In genomic region chr10:112140110-112140755, GRCh38 we compare ENCODE assay signal across 8 cellular contexts. TPM values are rescaled to one million over a fixed set of nuclear protein-coding genes. Genes with fewer than 3 reads are reported as not detected.
DNase-seq lines count a peak whose midpoint lies in the region; ATAC-seq, FAIRE-seq and TF ChIP-seq lines count a peak whose summit lies in the region.

No MANE protein-coding gene starts in this region.

- DNase-seq in EH (ENCODE audit: low read depth), result peak; percentile 69
- peak; percentile 77 for DNase-seq in HT1080 (ENCODE audit: low read depth)
- peak; percentile 69 to 71 for DNase-seq in PC-9
- DNase-seq in activated T-cell treated with anti-CD3 and anti-CD28 coated beads, Interleukin-2, amount 50 U/mL, for 72 hours, result peak; percentile 77 to 83
- peak; percentile 42 for DNase-seq in fibroblast of the conjunctiva (ENCODE audit: low read depth)
- peak; percentile 34 to 82 (median 72) for DNase-seq in pancreas
- DNase-seq in type B pancreatic cell (ENCODE audit: extremely low spot score, unreplicated experiment), result peak; percentile 82

- intact Hi-C loops in PC-9 (cut with micrococcal nuclease; ENCODE audit: unreplicated experiment) (loop anchor here (10.0 kb wide), 1 partner anchor 295 kb away; no protein-coding TSS in a partner anchor), pancreas (cut with DNase I) (no loop called here)

- no peaks in the 10 kb centered on the region for H3K9me3 Mint-ChIP-seq in activated T-cell treated with anti-CD3 and anti-CD28 coated beads, Interleukin-2, amount 50 U/mL, for 72 hours
- no peaks in the 10 kb centered on the region for H3K9me3 Mint-ChIP-seq in type B pancreatic cell

- FAIRE-seq in pancreas (lab: Jason Lieb, UNC), result no peak

- no peaks in the 10 kb centered on the region for H3K9me3 ChIP-seq in PC-9 (ENCODE audit: insufficient read depth, low read depth)
- no peaks in the 10 kb centered on the region for H3K9me3 ChIP-seq in pancreas

- ATAC-seq in GM21528 (IDR thresholded peaks at IDR 0.05; ENCODE audit: low FRiP score, unreplicated experiment) (peak; percentile 99), pancreas (peak; percentile 67 to 90 (median 84))
- ATAC-seq in activated T-cell treated with anti-CD3 and anti-CD28 coated beads, Interleukin-2, amount 50 U/mL, for 72 hours (replicated peaks in 1 of 2), result peak; percentile 90 to 96

- no peaks in the 10 kb centered on the region for H3K4me1 ChIP-seq in PC-9 (replicated peaks; ENCODE audit: insufficient read depth)
- H3K4me1 ChIP-seq in pancreas, result no peaks in the 10 kb centered on the region

- no peak overlapping the region for H3K4me3 Mint-ChIP-seq in activated T-cell treated with anti-CD3 and anti-CD28 coated beads, Interleukin-2, amount 50 U/mL, for 72 hours
- H3K4me3 Mint-ChIP-seq in type B pancreatic cell, result no peak overlapping the region

- CTCF ChIA-PET in PC-9 (lab: Charles Lee), result interaction anchor here (0.5 to 0.9 kb wide), 2 partner anchors 295 to 978 kb away, joined by 3 to 4 read pairs; no protein-coding TSS in a partner anchor

- no peaks in the 10 kb centered on the region for H4K20me1 ChIP-seq in PC-9 (ENCODE audit: insufficient read depth)

- H3K36me3 ChIP-seq in PC-9 (ENCODE audit: low read depth) (no peaks in the 10 kb centered on the region), pancreas (no peaks in the 10 kb centered on the region)

- no peaks in the 10 kb centered on the region for H3K9me2 ChIP-seq in PC-9 (ENCODE audit: insufficient read depth)

- H3K27ac Mint-ChIP-seq in activated T-cell treated with anti-CD3 and anti-CD28 coated beads, Interleukin-2, amount 50 U/mL, for 72 hours, result no peak overlapping the region
- H3K27ac Mint-ChIP-seq in type B pancreatic cell, result no peak overlapping the region

- TF ChIP-seq CTCF in PC-9 (conservative IDR thresholded peaks at IDR 0.05) (peak; percentile 82), pancreas (IDR thresholded peaks at IDR 0.05) (peak; percentile 74 to 79 (median 76)), type B pancreatic cell (conservative IDR thresholded peaks at IDR 0.05) (peak; percentile 95)

- H3K4me3 ChIP-seq in PC-9 (no peak overlapping the region), pancreas (no peak overlapping the region)

- BruUV-seq in PC-9 (replicated peaks; lab: Mats Ljungman, UMichigan), result no TSS peak

- no peaks in the 10 kb centered on the region for H3K36me3 Mint-ChIP-seq in activated T-cell treated with anti-CD3 and anti-CD28 coated beads, Interleukin-2, amount 50 U/mL, for 72 hours (ENCODE audit: insufficient read depth in 2 of 2)
- H3K36me3 Mint-ChIP-seq in type B pancreatic cell, result no peaks in the 10 kb centered on the region

- H3K27ac ChIP-seq in PC-9 (no peak overlapping the region), pancreas (no peak overlapping the region)

- WGBS in pancreas, 2 donors, result 10 to 29% methylated on average over 10 of the region's 10 CpGs

- no peaks in the 10 kb centered on the region for H3K79me2 ChIP-seq in PC-9 (ENCODE audit: low read depth)

- H3K4me2 ChIP-seq in PC-9, result no peak overlapping the region

- H3F3A ChIP-seq in PC-9 (ENCODE audit: insufficient read depth, low read depth), result no peaks in the 10 kb centered on the region

- H3K27me3 Mint-ChIP-seq in activated T-cell treated with anti-CD3 and anti-CD28 coated beads, Interleukin-2, amount 50 U/mL, for 72 hours (ENCODE audit: low read depth), result no peaks in the 10 kb centered on the region
- peaks cover 24% of the 10 kb centered on the region for H3K27me3 Mint-ChIP-seq in type B pancreatic cell

- no peak overlapping the region for H2AFZ ChIP-seq in PC-9

- POLR2A ChIA-PET in PC-9 (lab: Charles Lee; ENCODE audit: unreplicated experiment), result no interaction called here

- H3K27me3 ChIP-seq in PC-9 (ENCODE audit: insufficient read depth, low read depth) (no peaks in the 10 kb centered on the region), pancreas (no peaks in the 10 kb centered on the region)

- no peaks in the 10 kb centered on the region for H3K4me1 Mint-ChIP-seq in activated T-cell treated with anti-CD3 and anti-CD28 coated beads, Interleukin-2, amount 50 U/mL, for 72 hours (ENCODE audit: low read depth)
- H3K4me1 Mint-ChIP-seq in type B pancreatic cell (ENCODE audit: unreplicated experiment), result peaks cover 15% of the 10 kb centered on the region

RNA-seq across cellular contexts. Expression of gene GPAM, which starts 43.3 kb away (rescaled TPM):
- total RNA-seq in HT1080 (2014; rRNA removed; shearing (Covaris generic)), result 6.5 and 7.1 TPM in 2 replicates
- polyA plus RNA-seq in HT1080 (2015; cell fraction: cytosol; rRNA removed), result 4.3 and 5.1 TPM in 2 replicates
- polyA plus RNA-seq in HT1080 (2015; cell fraction: nucleus; rRNA removed), result 11.9 and 14.7 TPM in 2 replicates
- total RNA-seq in PC-9 (2021), result 2.1 and 4.2 TPM in 2 replicates
- 10 to 100 TPM in 1 of 2 donors, 1 to 10 TPM in 1; 8.1 to 10.6 TPM for total RNA-seq in activated T-cell treated with anti-CD3 and anti-CD28 coated beads, Interleukin-2, amount 50 U/mL, for 72 hours
- total RNA-seq in pancreas, result 10 to 100 TPM in 2 of 6 donors, 1 to 10 TPM in 4; 3.3 to 29.4 (median 4.5) TPM
- 1 to 10 TPM; 2.9 to 4.2 TPM for polyA plus RNA-seq in pancreas
- 16.8 and 24.1 TPM in 2 replicates for total RNA-seq in type B pancreatic cell (ENCODE audit: low replicate concordance)
